9 cellular contexts compared by ENCODE assay signal in the genomic region with DNA sequence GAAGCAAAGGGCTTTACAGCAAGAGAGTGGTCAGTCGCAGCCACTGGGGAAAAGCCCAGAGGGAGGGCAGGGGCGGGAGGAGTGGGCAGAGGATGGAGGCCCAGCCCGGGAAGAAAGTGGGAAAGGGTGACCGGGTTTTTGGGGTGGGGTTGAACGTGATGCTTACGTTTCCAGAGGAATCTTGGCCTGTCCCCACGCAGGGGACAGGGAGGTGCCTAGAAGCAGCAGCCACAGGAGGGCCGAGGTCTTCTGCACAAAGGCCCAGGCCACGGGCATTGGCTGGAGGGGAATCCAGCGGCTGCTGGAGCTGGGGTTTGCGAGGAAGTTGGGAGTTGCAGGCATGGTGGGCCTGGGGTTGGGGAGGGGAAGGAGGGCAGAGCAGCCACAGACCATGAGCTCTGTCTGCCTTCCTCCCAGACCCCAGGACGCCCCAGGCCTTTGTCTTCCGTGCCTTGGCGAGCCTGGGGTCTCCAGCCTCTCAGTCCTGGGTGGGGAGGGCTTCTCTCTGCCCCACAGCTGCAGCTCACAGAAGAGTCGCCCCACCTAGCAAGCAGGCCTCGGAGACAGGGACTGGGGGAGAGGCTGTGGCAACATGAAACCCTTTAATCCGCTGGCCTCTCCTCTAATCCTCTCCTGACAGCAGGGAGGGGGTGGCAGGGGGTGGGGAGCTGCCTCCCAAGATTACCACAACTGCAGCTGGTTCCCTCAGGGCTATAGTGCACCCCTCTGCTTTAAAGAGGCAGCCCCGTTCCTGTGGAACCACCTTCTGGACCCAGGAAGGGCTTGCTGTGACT. TPM values are rescaled to one million over a fixed set of nuclear protein-coding genes. Genes with fewer than 3 reads are reported as not detected.
DNase-seq lines count a peak whose midpoint lies in the region; ATAC-seq, FAIRE-seq and TF ChIP-seq lines count a peak whose summit lies in the region.
"Had no signal": no experiment of that assay in that cellular context is flagged by ENCODE, and none has a peak within 500 bp of the region (broad histone marks: within the 10 kb centered on the region; RNA-seq: fewer than 3 reads in every experiment).

CACNA2D4 (minus strand) TSS at position 572 of the 794 bp plus-strand sequence; CDS start at position 393, 179 bp downstream.

- no peaks in the 10 kb centered on the region for H3K9me3 ChIP-seq in psoas muscle

- no peak for FAIRE-seq in D721Med (lab: Jason Lieb, UNC)

- no peaks in the 10 kb centered on the region for H3K36me3 ChIP-seq in psoas muscle (ENCODE audit: insufficient read depth in 1 of 2, low read depth in 1 of 2)

- peaks cover 12% of the 10 kb centered on the region for H3K4me1 ChIP-seq in psoas muscle

- no peak for TF ChIP-seq CTCF in D721Med (IDR thresholded peaks at IDR 0.05; ENCODE audit: insufficient read depth, missing control alignments)
- TF ChIP-seq CTCF in psoas muscle (IDR thresholded peaks at IDR 0.05): no peak

- intact Hi-C loops in psoas muscle (cut with DNase I): no loop called here

- H3K27me3 ChIP-seq in psoas muscle (ENCODE audit: insufficient read depth in 3 of 3, low read length in 2 of 3): no peaks in the 10 kb centered on the region

- WGBS in psoas muscle, 3 donors: 55 to 67% (median 64%) methylated on average over 16 to 18 of the region's 18 CpGs

- DNase-seq in D721Med (ENCODE audit: insufficient read length, low spot score) (peak; percentile 97), MV-4-11 (lab: John Stamatoyannopoulos, UW) (peak; percentile 90), erythroblast (lab: John Stamatoyannopoulos, UW) (peak; percentile 50 to 70), psoas muscle (peak in 1 of 2 donors; percentile 49), DMS79 treated with DMSO at 0.1 percent for 48 hours (lab: John Stamatoyannopoulos, UW) (no peak), OCI-M2 (lab: John Stamatoyannopoulos, UW; ENCODE audit: unreplicated experiment) (no peak)
- DNase-seq in central memory CD4-positive, alpha-beta T cell: no peak
- DNase-seq: glutamatergic neuron had no signal

- peak in 2 of 4 donors; percentile 7 to 40 for ATAC-seq in psoas muscle
- ATAC-seq in GM18867 (IDR thresholded peaks at IDR 0.05; ENCODE audit: unreplicated experiment): no peak

- TF ChIP-seq POLR2A in erythroblast (IDR thresholded peaks at IDR 0.05; ENCODE audit: low read length): peak; percentile 37

- H3K27ac ChIP-seq in psoas muscle: no peak within 1 kb of the TSS

- H3K4me3 ChIP-seq in psoas muscle: peak within 1 kb of the TSS; percentile 39

RNA-seq across cellular contexts. Expression of gene CACNA2D4, which starts in this region (rescaled TPM):
- total RNA-seq in psoas muscle: 1 to 10 TPM in 1 of 4 donors, under 1 TPM in 3; 0.91 to 1.8 (median 0.94) TPM
- polyA plus RNA-seq in psoas muscle: 1 to 10 TPM in 1 of 3 donors, under 1 TPM in 2; 0.74 to 1.1 (median 0.90) TPM

Comparison
In these comparisons a context has a peak if more than half of its experiments do, and no peak if none do; other contexts are left out.
1. DNase-seq: peak in D721Med (single experiment), MV-4-11 (single experiment) and erythroblast (2 of 2); none in DMS79 treated with DMSO at 0.1 percent for 48 hours (single experiment), OCI-M2 (single experiment) and central memory CD4-positive, alpha-beta T cell (single experiment).